8 cellular contexts compared by ENCODE assay signal in genomic region chr2:231680284-231680991, GRCh38. TPM values are rescaled to one million over a fixed set of nuclear protein-coding genes. Genes with fewer than 3 reads are reported as not detected.
DNase-seq lines count a peak whose midpoint lies in the region; ATAC-seq and TF ChIP-seq lines count a peak whose summit lies in the region.

No MANE protein-coding gene starts in this region.

- no peak for DNase-seq in CD14-positive monocyte (ENCODE audit: low spot score)
- DNase-seq in activated CD8-positive, alpha-beta T cell treated with anti-CD3 and anti-CD28 coated beads for 36 hours: no peak
- peak; percentile 63 for DNase-seq in iPS-NIHi11 (ENCODE audit: low spot score)
- DNase-seq in suprapubic skin (ENCODE audit: low spot score in 2 of 2): no peak
- no peak for DNase-seq in effector CD8-positive, alpha-beta T cell (lab: John Stamatoyannopoulos, UW)
- no peak for DNase-seq in COLO829 (ENCODE audit: low spot score)

- peaks cover 32% of the 10 kb centered on the region for H3K4me1 ChIP-seq in suprapubic skin

- H3K27ac ChIP-seq in suprapubic skin: peak overlapping the region; percentile 81

- intact Hi-C loops in CD14-positive monocyte (cut with micrococcal nuclease): loop anchor here in 1 of 2 donors (5.0 kb wide), 1 partner anchor 37 kb away; no protein-coding TSS in a partner anchor
- intact Hi-C loops in activated CD8-positive, alpha-beta T cell treated with anti-CD3 and anti-CD28 coated beads for 36 hours (cut with micrococcal nuclease): no loop called here

- POLR2A ChIA-PET in activated CD8-positive, alpha-beta T cell treated with anti-CD3 and anti-CD28 coated beads for 36 hours (lab: Charles Lee): interaction anchor here (0.9 to 3.4 kb wide), 5 partner anchors 13 to 217 kb away, joined by 3 to 14 read pairs (median 4); partner anchors contain the start of gene PTMA

- peaks cover 30% of the 10 kb centered on the region for H3K4me1 Mint-ChIP-seq in CD14-positive monocyte
- peaks cover 4% of the 10 kb centered on the region for H3K4me1 Mint-ChIP-seq in activated CD8-positive, alpha-beta T cell treated with anti-CD3 and anti-CD28 coated beads for 36 hours (ENCODE audit: low read depth)

- H3K36me3 ChIP-seq in suprapubic skin: no peaks in the 10 kb centered on the region

- H3K4me3 Mint-ChIP-seq in CD14-positive monocyte: peak overlapping the region; percentile 77 to 80
- H3K4me3 Mint-ChIP-seq in activated CD8-positive, alpha-beta T cell treated with anti-CD3 and anti-CD28 coated beads for 36 hours: peak overlapping the region; percentile 27

- no peak for TF ChIP-seq EP300 in suprapubic skin (IDR thresholded peaks at IDR 0.05)

- WGBS in suprapubic skin: 33% methylated on average over 29 of the region's 39 CpGs

- H3K36me3 Mint-ChIP-seq in CD14-positive monocyte: peaks cover 0 to 1% of the 10 kb centered on the region in 2 donors
- no peaks in the 10 kb centered on the region for H3K36me3 Mint-ChIP-seq in activated CD8-positive, alpha-beta T cell treated with anti-CD3 and anti-CD28 coated beads for 36 hours (ENCODE audit: low read depth)

- H3K9me3 ChIP-seq in suprapubic skin: no peaks in the 10 kb centered on the region

- H3K9me3 Mint-ChIP-seq in CD14-positive monocyte: peaks cover 0 to 5% (median 2%) of the 10 kb centered on the region in 7 donors
- H3K9me3 Mint-ChIP-seq in activated CD8-positive, alpha-beta T cell treated with anti-CD3 and anti-CD28 coated beads for 36 hours: no peaks in the 10 kb centered on the region

- TF ChIP-seq CTCF in CD14-positive monocyte (IDR thresholded peaks at IDR 0.05) (no peak), suprapubic skin (IDR thresholded peaks at IDR 0.05) (no peak)
- TF ChIP-seq CTCF in activated CD8-positive, alpha-beta T cell treated with anti-CD3 and anti-CD28 coated beads for 36 hours (IDR thresholded peaks at IDR 0.05): no peak

- TF ChIP-seq POLR2A in suprapubic skin (IDR thresholded peaks at IDR 0.05): no peak

- H3K4me3 ChIP-seq in suprapubic skin: peak overlapping the region; percentile 53

- CTCF ChIA-PET in activated CD8-positive, alpha-beta T cell treated with anti-CD3 and anti-CD28 coated beads for 36 hours (lab: Charles Lee): interaction anchor here (1.2 to 17.1 kb wide), 3 partner anchors 21 to 67 kb away, joined by 3 to 385 read pairs (median 5); no protein-coding TSS in a partner anchor

- H3K27me3 Mint-ChIP-seq in CD14-positive monocyte (ENCODE audit: low read depth in 3 of 3): peaks cover 3 to 8% (median 5%) of the 10 kb centered on the region in 3 donors
- H3K27me3 Mint-ChIP-seq in activated CD8-positive, alpha-beta T cell treated with anti-CD3 and anti-CD28 coated beads for 36 hours: peaks cover 19% of the 10 kb centered on the region

- no peaks in the 10 kb centered on the region for H3K27me3 ChIP-seq in suprapubic skin

- H3K27ac Mint-ChIP-seq in CD14-positive monocyte: peak overlapping the region in 3 of 7 donors; percentile 20 to 50 (median 40)
- no peak overlapping the region for H3K27ac Mint-ChIP-seq in activated CD8-positive, alpha-beta T cell treated with anti-CD3 and anti-CD28 coated beads for 36 hours

- ATAC-seq in HG03064 (IDR thresholded peaks at IDR 0.05; ENCODE audit: low read depth, unreplicated experiment) (peak; percentile 12), HG02973 (IDR thresholded peaks at IDR 0.05; ENCODE audit: unreplicated experiment) (no peak)
- ATAC-seq in activated CD8-positive, alpha-beta T cell treated with anti-CD3 and anti-CD28 coated beads for 36 hours: no peak

RNA-seq across cellular contexts. Expression of gene PTMA, which starts 27.9 kb away (rescaled TPM):
- 1,000 to 10,000 TPM; 1,072 to 1,127 TPM for polyA plus RNA-seq in CD14-positive monocyte
- 1,000 to 10,000 TPM; 2,463 to 2,468 TPM for total RNA-seq in activated CD8-positive, alpha-beta T cell treated with anti-CD3 and anti-CD28 coated beads for 36 hours
- 1,000 to 10,000 TPM in 3 of 4 donors, 100 to 1,000 TPM in 1; 781 to 1,090 (median 1,063) TPM for total RNA-seq in suprapubic skin
